ENCODE assay signal across 17 cellular contexts in genomic region chr10:47233631-47234030, GRCh38.
DNase-seq lines count a peak whose midpoint lies in the region; ATAC-seq and TF ChIP-seq lines count a peak whose summit lies in the region.
"Had no signal": no experiment of that assay in that cellular context is flagged by ENCODE, and none has a peak within 500 bp of the region (broad histone marks: within the 10 kb centered on the region; RNA-seq: fewer than 3 reads in every experiment).

No MANE protein-coding gene starts in this region.

- intact Hi-C loops in left cardiac atrium (cut with DNase I), result no loop called here

- no peak overlapping the region for H2BK20ac ChIP-seq in H9 (ENCODE audit: low read depth, low read length, poor library complexity, severe bottlenecking)

- no peak overlapping the region for H2BK5ac ChIP-seq in H9 (ENCODE audit: insufficient read length, low read length)
- no peak overlapping the region for H2BK5ac ChIP-seq in mesendoderm (ENCODE audit: low read length)

- H3K36me3 ChIP-seq in mesendoderm (ENCODE audit: control insufficient read depth, insufficient read depth, low read length), result no peaks in the 10 kb centered on the region
- H3K36me3 ChIP-seq: BE2C, HAP-1 had no signal

- no peak overlapping the region for H3K4me3 Mint-ChIP-seq in H9
- no peak overlapping the region for H3K4me3 Mint-ChIP-seq in stimulated activated naive CD8-positive, alpha-beta T cell treated with anti-CD3 and anti-CD28 coated beads, Interleukin-15, amount 100 ng/mL, for 72 hours
- no peak overlapping the region for H3K4me3 Mint-ChIP-seq in stimulated activated memory B cell treated with anti-CD40 and anti-IgM and Interleukin-4, amounts not matched to agents 10 μg/mL and 1 μg/mL and 100 μg/mL, for 72 hours
- H3K4me3 Mint-ChIP-seq: CD4-positive, CD25-positive, alpha-beta regulatory T cell; CD8-positive, alpha-beta memory T cell had no signal

- H3K27ac ChIP-seq in H9 (ENCODE audit: insufficient read length, low read depth, low read length) (no peak overlapping the region), coronary artery (no peak overlapping the region), mesendoderm (ENCODE audit: low read depth, low read length) (no peak overlapping the region)

- H3K18ac ChIP-seq in H9 (ENCODE audit: insufficient read length, low read depth, low read length), result no peak overlapping the region
- H3K18ac ChIP-seq in mesendoderm (ENCODE audit: low read length), result no peak overlapping the region

- no peaks in the 10 kb centered on the region for H3K9me3 ChIP-seq in H9 (ENCODE audit: control insufficient read depth, low read depth, low read length)
- H3K9me3 ChIP-seq: BE2C, HAP-1 had no signal

- H3K79me2 ChIP-seq in H9 (ENCODE audit: insufficient read depth, low read length) (no peaks in the 10 kb centered on the region), mesendoderm (ENCODE audit: control insufficient read depth, insufficient read depth, low read length) (no peaks in the 10 kb centered on the region)

- TF ChIP-seq CTCF in H9 (conservative IDR thresholded peaks at IDR 0.05) (no peak), coronary artery (IDR thresholded peaks at IDR 0.05) (no peak)

- peak; percentile 78 to 79 for ATAC-seq in left cardiac atrium
- ATAC-seq in stimulated activated naive CD8-positive, alpha-beta T cell treated with anti-CD3 and anti-CD28 coated beads, Interleukin-15, amount 100 ng/mL, for 72 hours, result no peak
- ATAC-seq in stimulated activated memory B cell treated with anti-CD40 and anti-IgM and Interleukin-4, amounts not matched to agents 10 μg/mL and 1 μg/mL and 100 μg/mL, for 72 hours, result no peak

- H3K9me3 Mint-ChIP-seq in H9, result peaks cover 3 to 5% of the 10 kb centered on the region in 2 experiments; a peak in 4 of 5 replicates
- peaks cover 6 to 10% of the 10 kb centered on the region in 2 donors for H3K9me3 Mint-ChIP-seq in stimulated activated naive CD8-positive, alpha-beta T cell treated with anti-CD3 and anti-CD28 coated beads, Interleukin-15, amount 100 ng/mL, for 72 hours
- peaks cover 4% of the 10 kb centered on the region for H3K9me3 Mint-ChIP-seq in stimulated activated memory B cell treated with anti-CD40 and anti-IgM and Interleukin-4, amounts not matched to agents 10 μg/mL and 1 μg/mL and 100 μg/mL, for 72 hours

- H3K79me1 ChIP-seq in H9 (ENCODE audit: insufficient read depth, low read depth, low read length, poor library complexity, severe bottlenecking) (no peaks in the 10 kb centered on the region), mesendoderm (ENCODE audit: low read length) (no peaks in the 10 kb centered on the region)

- H4K91ac ChIP-seq in H9 (ENCODE audit: insufficient read length, low read depth, low read length), result no peak overlapping the region

- no peaks in the 10 kb centered on the region for H3K4me1 Mint-ChIP-seq in H9
- H3K4me1 Mint-ChIP-seq in stimulated activated naive CD8-positive, alpha-beta T cell treated with anti-CD3 and anti-CD28 coated beads, Interleukin-15, amount 100 ng/mL, for 72 hours, result peaks cover 8% of the 10 kb centered on the region
- H3K4me1 Mint-ChIP-seq in stimulated activated memory B cell treated with anti-CD40 and anti-IgM and Interleukin-4, amounts not matched to agents 10 μg/mL and 1 μg/mL and 100 μg/mL, for 72 hours, result no peaks in the 10 kb centered on the region
- H3K4me1 Mint-ChIP-seq: CD4-positive, CD25-positive, alpha-beta regulatory T cell had no signal

- H3K4me2 ChIP-seq in H9 (ENCODE audit: insufficient read depth, insufficient read length, low read length), result no peak overlapping the region
- no peak overlapping the region for H3K4me2 ChIP-seq in mesendoderm (ENCODE audit: low read length)

- H3K27ac Mint-ChIP-seq in H9, result no peak overlapping the region
- H3K27ac Mint-ChIP-seq in stimulated activated naive CD8-positive, alpha-beta T cell treated with anti-CD3 and anti-CD28 coated beads, Interleukin-15, amount 100 ng/mL, for 72 hours, result no peak overlapping the region
- H3K27ac Mint-ChIP-seq in stimulated activated memory B cell treated with anti-CD40 and anti-IgM and Interleukin-4, amounts not matched to agents 10 μg/mL and 1 μg/mL and 100 μg/mL, for 72 hours, result no peak overlapping the region
- H3K27ac Mint-ChIP-seq: CD4-positive, CD25-positive, alpha-beta regulatory T cell; CD8-positive, alpha-beta memory T cell had no signal

- no peak overlapping the region for H3T11ph ChIP-seq in H9 (ENCODE audit: low read length)

- H2BK120ac ChIP-seq in H9 (ENCODE audit: low read depth, low read length, poor library complexity, severe bottlenecking) (no peak overlapping the region), mesendoderm (ENCODE audit: low read depth, low read length) (no peak overlapping the region)

- H4K20me1 ChIP-seq in H9 (ENCODE audit: control insufficient read depth, insufficient read depth, insufficient read length), result no peaks in the 10 kb centered on the region

- H3K4ac ChIP-seq in H9 (ENCODE audit: low read depth, low read length) (no peak overlapping the region), mesendoderm (ENCODE audit: low read depth, low read length) (no peak overlapping the region)

- no peaks in the 10 kb centered on the region for H3K27me3 ChIP-seq in H9 (ENCODE audit: insufficient read depth, low read length)
- no peaks in the 10 kb centered on the region for H3K27me3 ChIP-seq in mesendoderm (ENCODE audit: insufficient read depth, low read length, poor library complexity)
- H3K27me3 ChIP-seq: BE2C had no signal

- no peak overlapping the region for H2AK5ac ChIP-seq in H9 (ENCODE audit: insufficient read length, low read length)
- no peak overlapping the region for H2AK5ac ChIP-seq in mesendoderm (ENCODE audit: low read length)

- H3K4me3 ChIP-seq in coronary artery, result no peak overlapping the region
- no peak overlapping the region for H3K4me3 ChIP-seq in mesendoderm (ENCODE audit: low read length)
- H3K4me3 ChIP-seq: HAP-1 had no signal

- H4K5ac ChIP-seq in H9 (ENCODE audit: insufficient read length, low read depth, low read length), result no peak overlapping the region
- no peak overlapping the region for H4K5ac ChIP-seq in mesendoderm (ENCODE audit: low read length)

- no peaks in the 10 kb centered on the region for H3K23me2 ChIP-seq in H9 (ENCODE audit: insufficient read length, low read depth, low read length, poor library complexity, severe bottlenecking)

- no peak overlapping the region for H2BK12ac ChIP-seq in H9 (ENCODE audit: insufficient read length, low read depth, low read length)

- H3K23ac ChIP-seq in H9 (ENCODE audit: insufficient read length, low read depth, low read length), result no peak overlapping the region
- H3K23ac ChIP-seq in mesendoderm (ENCODE audit: low read length), result no peak overlapping the region

- H4K8ac ChIP-seq in H9 (replicated peaks; ENCODE audit: insufficient read length, low read depth, low read length) (no peak overlapping the region), mesendoderm (ENCODE audit: low read depth, low read length) (no peak overlapping the region)

- H2AFZ ChIP-seq in H9 (ENCODE audit: low read length), result no peak overlapping the region

- no peak overlapping the region for H3K14ac ChIP-seq in H9 (ENCODE audit: insufficient read depth, low read length)

- H2BK15ac ChIP-seq in H9 (ENCODE audit: low read depth, low read length) (no peak overlapping the region), mesendoderm (replicated peaks; ENCODE audit: low read depth) (no peak overlapping the region)

- H3K9ac ChIP-seq in H9 (ENCODE audit: extremely low read depth, insufficient read length, low read length) (no peak overlapping the region), mesendoderm (ENCODE audit: low read length) (no peak overlapping the region)

- H3K36me3 Mint-ChIP-seq in H9 (ENCODE audit: insufficient read depth in 1 of 3, low read depth in 3 of 3), result peaks cover 0 to 4% (median 0%) of the 10 kb centered on the region in 3 experiments; a peak in 2 of 7 replicates
- H3K36me3 Mint-ChIP-seq in stimulated activated memory B cell treated with anti-CD40 and anti-IgM and Interleukin-4, amounts not matched to agents 10 μg/mL and 1 μg/mL and 100 μg/mL, for 72 hours, result no peaks in the 10 kb centered on the region
- H3K36me3 Mint-ChIP-seq: CD8-positive, alpha-beta memory T cell had no signal

- H3K56ac ChIP-seq in H9 (ENCODE audit: insufficient read length, low read depth, low read length) (no peak overlapping the region), mesendoderm (ENCODE audit: low read length) (no peak overlapping the region)

- H3K4me1 ChIP-seq in H9 (ENCODE audit: insufficient read depth, low read length) (no peaks in the 10 kb centered on the region), mesendoderm (ENCODE audit: control insufficient read depth, low read depth, low read length) (no peaks in the 10 kb centered on the region)
- H3K4me1 ChIP-seq: BE2C, HAP-1 had no signal

- peaks cover 8% of the 10 kb centered on the region for H3K27me3 Mint-ChIP-seq in H9 (ENCODE audit: low read depth)
- no peaks in the 10 kb centered on the region for H3K27me3 Mint-ChIP-seq in stimulated activated naive CD8-positive, alpha-beta T cell treated with anti-CD3 and anti-CD28 coated beads, Interleukin-15, amount 100 ng/mL, for 72 hours
- no peaks in the 10 kb centered on the region for H3K27me3 Mint-ChIP-seq in stimulated activated memory B cell treated with anti-CD40 and anti-IgM and Interleukin-4, amounts not matched to agents 10 μg/mL and 1 μg/mL and 100 μg/mL, for 72 hours
- H3K27me3 Mint-ChIP-seq: CD4-positive, CD25-positive, alpha-beta regulatory T cell had no signal

- DNase-seq in H9, result peak; percentile 5
- DNase-seq in coronary artery (ENCODE audit: low spot score), result peak; percentile 36
- DNase-seq in left cardiac atrium, result no peak
- peak; percentile 34 for DNase-seq in mesendoderm
- DNase-seq in DMS79 treated with DMSO at 0.1 percent for 48 hours (lab: John Stamatoyannopoulos, UW), result no peak
- DNase-seq in stimulated activated naive CD8-positive, alpha-beta T cell treated with anti-CD3 and anti-CD28 coated beads, Interleukin-15, amount 100 ng/mL, for 72 hours, result no peak
- DNase-seq: ACHN; BE2C; C1 segment of cervical spinal cord; CD4-positive, CD25-positive, alpha-beta regulatory T cell; CD8-positive, alpha-beta memory T cell; COR-L47; DMS 273 treated with DMSO at 0.1 percent for 48 hours; DMS53; IMR-90 had no signal

Comparison
In these comparisons a context has a peak if more than half of its experiments do, and no peak if none do; other contexts are left out.
1. DNase-seq: peak in H9 (single experiment), coronary artery (single experiment) and mesendoderm (single experiment); none in left cardiac atrium (single experiment), DMS79 treated with DMSO at 0.1 percent for 48 hours (single experiment) and stimulated activated naive CD8-positive, alpha-beta T cell treated with anti-CD3 and anti-CD28 coated beads, Interleukin-15, amount 100 ng/mL, for 72 hours (0 of 2).
2. ATAC-seq: peak in left cardiac atrium (2 of 2); none in stimulated activated naive CD8-positive, alpha-beta T cell treated with anti-CD3 and anti-CD28 coated beads, Interleukin-15, amount 100 ng/mL, for 72 hours (single experiment) and stimulated activated memory B cell treated with anti-CD40 and anti-IgM and Interleukin-4, amounts not matched to agents 10 μg/mL and 1 μg/mL and 100 μg/mL, for 72 hours (single experiment).